In the genomic region with DNA sequence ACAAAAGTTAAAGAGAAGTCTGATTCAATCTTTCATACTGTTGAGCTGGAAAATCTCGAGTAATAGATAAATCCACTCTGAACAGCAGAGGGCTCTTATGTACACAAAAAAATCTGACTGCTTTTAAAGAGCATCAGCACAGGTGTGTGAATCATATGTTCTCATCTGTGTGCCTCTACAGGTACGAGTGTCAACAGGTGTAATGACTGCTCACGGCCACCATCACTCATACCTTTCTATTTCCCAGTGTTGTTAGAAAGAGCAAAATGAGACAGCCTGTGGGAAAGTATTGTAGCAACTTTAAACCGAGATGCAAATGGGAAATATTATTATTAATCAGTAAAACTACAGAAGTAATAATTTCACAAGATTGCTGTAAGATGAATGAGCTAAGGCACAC, we compare ENCODE assay signal across 1 cellular context.
TF ChIP-seq lines count a peak whose summit lies in the region.

No MANE protein-coding gene starts in this region.

TF ChIP-seq in GM23338, 12 proteins besides CTCF, POLR2A, EP300 and RAD21 (continued from another document):
- TF ChIP-seq, protein P1, sequence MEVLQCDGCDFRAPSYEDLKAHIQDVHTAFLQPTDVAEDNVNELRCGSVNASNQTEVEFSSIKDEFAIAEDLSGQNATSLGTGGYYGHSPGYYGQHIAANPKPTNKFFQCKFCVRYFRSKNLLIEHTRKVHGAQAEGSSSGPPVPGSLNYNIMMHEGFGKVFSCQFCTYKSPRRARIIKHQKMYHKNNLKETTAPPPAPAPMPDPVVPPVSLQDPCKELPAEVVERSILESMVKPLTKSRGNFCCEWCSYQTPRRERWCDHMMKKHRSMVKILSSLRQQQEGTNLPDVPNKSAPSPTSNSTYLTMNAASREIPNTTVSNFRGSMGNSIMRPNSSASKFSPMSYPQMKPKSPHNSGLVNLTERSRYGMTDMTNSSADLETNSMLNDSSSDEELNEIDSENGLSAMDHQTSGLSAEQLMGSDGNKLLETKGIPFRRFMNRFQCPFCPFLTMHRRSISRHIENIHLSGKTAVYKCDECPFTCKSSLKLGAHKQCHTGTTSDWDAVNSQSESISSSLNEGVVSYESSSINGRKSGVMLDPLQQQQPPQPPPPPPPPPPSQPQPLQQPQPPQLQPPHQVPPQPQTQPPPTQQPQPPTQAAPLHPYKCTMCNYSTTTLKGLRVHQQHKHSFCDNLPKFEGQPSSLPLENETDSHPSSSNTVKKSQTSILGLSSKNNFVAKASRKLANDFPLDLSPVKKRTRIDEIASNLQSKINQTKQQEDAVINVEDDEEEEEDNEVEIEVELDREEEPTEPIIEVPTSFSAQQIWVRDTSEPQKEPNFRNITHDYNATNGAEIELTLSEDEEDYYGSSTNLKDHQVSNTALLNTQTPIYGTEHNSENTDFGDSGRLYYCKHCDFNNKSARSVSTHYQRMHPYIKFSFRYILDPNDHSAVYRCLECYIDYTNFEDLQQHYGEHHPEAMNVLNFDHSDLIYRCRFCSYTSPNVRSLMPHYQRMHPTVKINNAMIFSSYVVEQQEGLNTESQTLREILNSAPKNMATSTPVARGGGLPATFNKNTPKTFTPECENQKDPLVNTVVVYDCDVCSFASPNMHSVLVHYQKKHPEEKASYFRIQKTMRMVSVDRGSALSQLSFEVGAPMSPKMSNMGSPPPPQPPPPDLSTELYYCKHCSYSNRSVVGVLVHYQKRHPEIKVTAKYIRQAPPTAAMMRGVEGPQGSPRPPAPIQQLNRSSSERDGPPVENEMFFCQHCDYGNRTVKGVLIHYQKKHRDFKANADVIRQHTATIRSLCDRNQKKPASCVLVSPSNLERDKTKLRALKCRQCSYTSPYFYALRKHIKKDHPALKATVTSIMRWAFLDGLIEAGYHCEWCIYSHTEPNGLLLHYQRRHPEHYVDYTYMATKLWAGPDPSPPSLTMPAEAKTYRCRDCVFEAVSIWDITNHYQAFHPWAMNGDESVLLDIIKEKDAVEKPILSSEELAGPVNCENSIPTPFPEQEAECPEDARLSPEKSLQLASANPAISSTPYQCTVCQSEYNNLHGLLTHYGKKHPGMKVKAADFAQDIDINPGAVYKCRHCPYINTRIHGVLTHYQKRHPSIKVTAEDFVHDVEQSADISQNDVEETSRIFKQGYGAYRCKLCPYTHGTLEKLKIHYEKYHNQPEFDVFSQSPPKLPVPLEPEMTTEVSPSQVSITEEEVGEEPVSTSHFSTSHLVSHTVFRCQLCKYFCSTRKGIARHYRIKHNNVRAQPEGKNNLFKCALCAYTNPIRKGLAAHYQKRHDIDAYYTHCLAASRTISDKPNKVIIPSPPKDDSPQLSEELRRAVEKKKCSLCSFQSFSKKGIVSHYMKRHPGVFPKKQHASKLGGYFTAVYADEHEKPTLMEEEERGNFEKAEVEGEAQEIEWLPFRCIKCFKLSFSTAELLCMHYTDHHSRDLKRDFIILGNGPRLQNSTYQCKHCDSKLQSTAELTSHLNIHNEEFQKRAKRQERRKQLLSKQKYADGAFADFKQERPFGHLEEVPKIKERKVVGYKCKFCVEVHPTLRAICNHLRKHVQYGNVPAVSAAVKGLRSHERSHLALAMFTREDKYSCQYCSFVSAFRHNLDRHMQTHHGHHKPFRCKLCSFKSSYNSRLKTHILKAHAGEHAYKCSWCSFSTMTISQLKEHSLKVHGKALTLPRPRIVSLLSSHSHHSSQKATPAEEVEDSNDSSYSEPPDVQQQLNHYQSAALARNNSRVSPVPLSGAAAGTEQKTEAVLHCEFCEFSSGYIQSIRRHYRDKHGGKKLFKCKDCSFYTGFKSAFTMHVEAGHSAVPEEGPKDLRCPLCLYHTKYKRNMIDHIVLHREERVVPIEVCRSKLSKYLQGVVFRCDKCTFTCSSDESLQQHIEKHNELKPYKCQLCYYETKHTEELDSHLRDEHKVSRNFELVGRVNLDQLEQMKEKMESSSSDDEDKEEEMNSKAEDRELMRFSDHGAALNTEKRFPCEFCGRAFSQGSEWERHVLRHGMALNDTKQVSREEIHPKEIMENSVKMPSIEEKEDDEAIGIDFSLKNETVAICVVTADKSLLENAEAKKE (CRISPR knock-in tag; IDR thresholded peaks at IDR 0.05): no peak
- TF ChIP-seq EZH2phosphoT487 (IDR thresholded peaks at IDR 0.05; ENCODE audit: unreplicated experiment): no peak
- TF ChIP-seq, protein P2, sequence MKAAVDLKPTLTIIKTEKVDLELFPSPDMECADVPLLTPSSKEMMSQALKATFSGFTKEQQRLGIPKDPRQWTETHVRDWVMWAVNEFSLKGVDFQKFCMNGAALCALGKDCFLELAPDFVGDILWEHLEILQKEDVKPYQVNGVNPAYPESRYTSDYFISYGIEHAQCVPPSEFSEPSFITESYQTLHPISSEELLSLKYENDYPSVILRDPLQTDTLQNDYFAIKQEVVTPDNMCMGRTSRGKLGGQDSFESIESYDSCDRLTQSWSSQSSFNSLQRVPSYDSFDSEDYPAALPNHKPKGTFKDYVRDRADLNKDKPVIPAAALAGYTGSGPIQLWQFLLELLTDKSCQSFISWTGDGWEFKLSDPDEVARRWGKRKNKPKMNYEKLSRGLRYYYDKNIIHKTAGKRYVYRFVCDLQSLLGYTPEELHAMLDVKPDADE (IDR thresholded peaks at IDR 0.05): no peak
- no peak for TF ChIP-seq EZH2 (IDR thresholded peaks at IDR 0.05; ENCODE audit: low read depth, unreplicated experiment)
- TF ChIP-seq, protein P3, sequence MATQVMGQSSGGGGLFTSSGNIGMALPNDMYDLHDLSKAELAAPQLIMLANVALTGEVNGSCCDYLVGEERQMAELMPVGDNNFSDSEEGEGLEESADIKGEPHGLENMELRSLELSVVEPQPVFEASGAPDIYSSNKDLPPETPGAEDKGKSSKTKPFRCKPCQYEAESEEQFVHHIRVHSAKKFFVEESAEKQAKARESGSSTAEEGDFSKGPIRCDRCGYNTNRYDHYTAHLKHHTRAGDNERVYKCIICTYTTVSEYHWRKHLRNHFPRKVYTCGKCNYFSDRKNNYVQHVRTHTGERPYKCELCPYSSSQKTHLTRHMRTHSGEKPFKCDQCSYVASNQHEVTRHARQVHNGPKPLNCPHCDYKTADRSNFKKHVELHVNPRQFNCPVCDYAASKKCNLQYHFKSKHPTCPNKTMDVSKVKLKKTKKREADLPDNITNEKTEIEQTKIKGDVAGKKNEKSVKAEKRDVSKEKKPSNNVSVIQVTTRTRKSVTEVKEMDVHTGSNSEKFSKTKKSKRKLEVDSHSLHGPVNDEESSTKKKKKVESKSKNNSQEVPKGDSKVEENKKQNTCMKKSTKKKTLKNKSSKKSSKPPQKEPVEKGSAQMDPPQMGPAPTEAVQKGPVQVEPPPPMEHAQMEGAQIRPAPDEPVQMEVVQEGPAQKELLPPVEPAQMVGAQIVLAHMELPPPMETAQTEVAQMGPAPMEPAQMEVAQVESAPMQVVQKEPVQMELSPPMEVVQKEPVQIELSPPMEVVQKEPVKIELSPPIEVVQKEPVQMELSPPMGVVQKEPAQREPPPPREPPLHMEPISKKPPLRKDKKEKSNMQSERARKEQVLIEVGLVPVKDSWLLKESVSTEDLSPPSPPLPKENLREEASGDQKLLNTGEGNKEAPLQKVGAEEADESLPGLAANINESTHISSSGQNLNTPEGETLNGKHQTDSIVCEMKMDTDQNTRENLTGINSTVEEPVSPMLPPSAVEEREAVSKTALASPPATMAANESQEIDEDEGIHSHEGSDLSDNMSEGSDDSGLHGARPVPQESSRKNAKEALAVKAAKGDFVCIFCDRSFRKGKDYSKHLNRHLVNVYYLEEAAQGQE (IDR thresholded peaks at IDR 0.05; ENCODE audit: unreplicated experiment): no peak
